23 cellular contexts compared by ENCODE assay signal in the genomic region with DNA sequence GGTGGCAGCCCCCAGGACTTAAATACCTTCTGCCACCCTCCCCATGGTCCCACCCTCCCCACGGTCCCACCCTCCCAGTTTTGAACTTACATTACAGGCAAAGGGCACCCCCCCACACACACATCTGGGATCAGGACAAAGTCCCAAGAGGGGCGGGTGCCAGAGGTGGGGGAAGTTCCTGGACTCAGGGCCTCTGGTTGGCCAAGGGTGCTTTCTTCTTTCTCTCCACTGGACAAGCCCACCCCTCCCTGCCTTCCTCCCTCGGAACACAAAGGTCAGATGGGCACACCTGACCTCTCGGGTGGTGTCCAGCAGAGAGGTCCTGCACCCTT.
A peak's percentile ranks its signal among the peaks of the same experiment; 100 is the strongest.
DNase-seq lines count a peak whose midpoint lies in the region; ATAC-seq lines count a peak whose summit lies in the region.
"Had no signal": no experiment of that assay in that cellular context is flagged by ENCODE, and none has a peak within 500 bp of the region (broad histone marks: within the 10 kb centered on the region; RNA-seq: fewer than 3 reads in every experiment).

No MANE protein-coding gene starts in this region.

- no peaks in the 10 kb centered on the region for H3K27me3 ChIP-seq in layer of hippocampus (ENCODE audit: control insufficient read depth, insufficient read depth, low read length)

- peaks cover 90% of the 10 kb centered on the region for H3K4me1 Mint-ChIP-seq in activated naive CD4-positive, alpha-beta T cell treated with anti-CD3 and anti-CD28 coated beads, Interleukin-2, amount 10 ng/mL, durations not matched to agents 7 days and 5 days

- peak overlapping the region; percentile 88 for H3K27ac ChIP-seq in caudate nucleus (ENCODE audit: low read depth, low read length)
- peak overlapping the region; percentile 100 for H3K27ac ChIP-seq in layer of hippocampus (ENCODE audit: low read depth, low read length)
- H3K27ac ChIP-seq in substantia nigra (ENCODE audit: low read depth, low read length, poor library complexity, severe bottlenecking), result peak overlapping the region; percentile 100

- DNase-seq in activated naive CD4-positive, alpha-beta T cell treated with anti-CD3 and anti-CD28 coated beads, Interleukin-2, amount 10 ng/mL, durations not matched to agents 7 days and 5 days, result no peak
- no peak for DNase-seq in activated naive CD4-positive, alpha-beta T cell treated with Interleukin-2 at 50 U/mL for 16 hours
- DNase-seq in caudate nucleus (lab: John Stamatoyannopoulos, UW) (no peak), substantia nigra (lab: John Stamatoyannopoulos, UW) (peak in 2 of 49 donors; percentile 30 to 81), NCI-H2227 treated with DMSO at 0.1 percent for 48 hours (lab: John Stamatoyannopoulos, UW) (no peak), AG08396 (ENCODE audit: low spot score) (no peak)
- DNase-seq: activated CD4-positive, alpha-beta memory T cell treated with anti-CD3 and anti-CD28 coated beads, Interleukin-2, amount 10 ng/mL, durations not matched to agents 7 days and 5 days; activated effector memory CD4-positive, alpha-beta T cell treated with anti-CD3 and anti-CD28 coated beads, Interleukin-2, amount 50 U/mL, for 16 hours; DMS53; H9; mammary epithelial cell; NCI-H1417; NCI-H2029 treated with DMSO at 0.1 percent for 48 hours; NCI-H69; SIG-M5; stimulated activated CD4-positive, alpha-beta T cell treated with anti-CD3 and anti-CD28 coated beads, Interleukin-15, amount 100 ng/mL, for 24 hours; stimulated activated naive CD4-positive, alpha-beta T cell treated with Interleukin-2 at 50 U/mL for 16 hours; SW 1271 had no signal

- no peaks in the 10 kb centered on the region for H3K27me3 Mint-ChIP-seq in activated naive CD4-positive, alpha-beta T cell treated with anti-CD3 and anti-CD28 coated beads, Interleukin-2, amount 10 ng/mL, durations not matched to agents 7 days and 5 days
- H3K27me3 Mint-ChIP-seq: activated CD4-positive, alpha-beta memory T cell treated with anti-CD3 and anti-CD28 coated beads, Interleukin-2, amount 10 ng/mL, durations not matched to agents 7 days and 5 days; progenitor cell of endocrine pancreas had no signal

- CTCF ChIA-PET in activated naive CD4-positive, alpha-beta T cell treated with anti-CD3 and anti-CD28 coated beads, Interleukin-2, amount 10 ng/mL, durations not matched to agents 7 days and 5 days (lab: Charles Lee), result no interaction called here

- no peak overlapping the region for H3K4me3 Mint-ChIP-seq in activated naive CD4-positive, alpha-beta T cell treated with anti-CD3 and anti-CD28 coated beads, Interleukin-2, amount 10 ng/mL, durations not matched to agents 7 days and 5 days
- H3K4me3 Mint-ChIP-seq: activated CD4-positive, alpha-beta memory T cell treated with anti-CD3 and anti-CD28 coated beads, Interleukin-2, amount 10 ng/mL, durations not matched to agents 7 days and 5 days; H9 had no signal

- ATAC-seq in HG03045 (IDR thresholded peaks at IDR 0.05; ENCODE audit: unreplicated experiment), result no peak
- ATAC-seq: activated CD4-positive, CD25-positive, alpha-beta regulatory T cell treated with anti-CD3 and anti-CD28 coated beads, Interleukin-2, amount 50 U/mL, for 24 hours; Panc1 had no signal

- no peaks in the 10 kb centered on the region for H3K9me3 Mint-ChIP-seq in activated naive CD4-positive, alpha-beta T cell treated with anti-CD3 and anti-CD28 coated beads, Interleukin-2, amount 10 ng/mL, durations not matched to agents 7 days and 5 days
- H3K9me3 Mint-ChIP-seq: activated CD4-positive, alpha-beta memory T cell treated with anti-CD3 and anti-CD28 coated beads, Interleukin-2, amount 10 ng/mL, durations not matched to agents 7 days and 5 days; H9 had no signal

- H3K36me3 Mint-ChIP-seq in activated naive CD4-positive, alpha-beta T cell treated with anti-CD3 and anti-CD28 coated beads, Interleukin-2, amount 10 ng/mL, durations not matched to agents 7 days and 5 days, result peaks cover 9% of the 10 kb centered on the region

- H3K27ac Mint-ChIP-seq in activated naive CD4-positive, alpha-beta T cell treated with anti-CD3 and anti-CD28 coated beads, Interleukin-2, amount 10 ng/mL, durations not matched to agents 7 days and 5 days, result peak overlapping the region; percentile 28
- H3K27ac Mint-ChIP-seq: H9, progenitor cell of endocrine pancreas had no signal
